In genomic region chr2:230137902-230138539, GRCh38 we compare ENCODE assay signal across 14 cellular contexts.
DNase-seq lines count a peak whose midpoint lies in the region; ATAC-seq and TF ChIP-seq lines count a peak whose summit lies in the region.
"Had no signal": no experiment of that assay in that cellular context is flagged by ENCODE, and none has a peak within 500 bp of the region (broad histone marks: within the 10 kb centered on the region; RNA-seq: fewer than 3 reads in every experiment).

No MANE protein-coding gene starts in this region.

- POLR2A ChIA-PET in MCF 10A (lab: Yijun Ruan, JAX) = no interaction called here

- H3K9me3 Mint-ChIP-seq in MCF 10A (ENCODE audit: unreplicated experiment) = peaks cover 9% of the 10 kb centered on the region
- peaks cover 15 to 25% of the 10 kb centered on the region in 2 donors for H3K9me3 Mint-ChIP-seq in stimulated activated naive B cell treated with anti-CD40 and anti-IgM and Interleukin-4, amounts not matched to agents 10 μg/mL and 1 μg/mL and 100 μg/mL, for 72 hours

- WGBS in adrenal gland, 4 donors = 81 to 87% (median 82%) methylated on average over 1 of the region's 1 CpG

- BruUV-seq in MCF 10A (replicated peaks; lab: Mats Ljungman, UMichigan) = no TSS peak

- TF ChIP-seq CTCF in MCF 10A (IDR thresholded peaks at IDR 0.05; ENCODE audit: unreplicated experiment) (no peak), breast epithelium (IDR thresholded peaks at IDR 0.05) (no peak), OCI-LY1 (IDR thresholded peaks at IDR 0.05; ENCODE audit: low read length) (peak; percentile 15; the same call in 1 of the 2 replicates), omental fat pad (IDR thresholded peaks at IDR 0.05) (no peak), adrenal gland (IDR thresholded peaks at IDR 0.05) (no peak)

- H3K4me1 ChIP-seq in breast epithelium (no peaks in the 10 kb centered on the region), OCI-LY1 (ENCODE audit: insufficient read depth, low read length, severe bottlenecking) (no peaks in the 10 kb centered on the region), adrenal gland (replicated peaks in 1 of 2) (peaks cover 0 to 3% of the 10 kb centered on the region in 2 donors)

- no peaks in the 10 kb centered on the region for H3F3A ChIP-seq in OCI-LY1 (ENCODE audit: insufficient read depth, low read length)

- no peaks in the 10 kb centered on the region for H3K36me3 Mint-ChIP-seq in MCF 10A (ENCODE audit: insufficient read depth, unreplicated experiment)
- peaks cover 6 to 10% of the 10 kb centered on the region in 2 donors for H3K36me3 Mint-ChIP-seq in stimulated activated naive B cell treated with anti-CD40 and anti-IgM and Interleukin-4, amounts not matched to agents 10 μg/mL and 1 μg/mL and 100 μg/mL, for 72 hours

- H3K27ac Mint-ChIP-seq in MCF 10A (ENCODE audit: low read depth, unreplicated experiment) = no peak overlapping the region
- H3K27ac Mint-ChIP-seq in stimulated activated naive B cell treated with anti-CD40 and anti-IgM and Interleukin-4, amounts not matched to agents 10 μg/mL and 1 μg/mL and 100 μg/mL, for 72 hours = no peak overlapping the region
- H3K27ac Mint-ChIP-seq: CD8-positive, alpha-beta memory T cell had no signal

- no peak for TF ChIP-seq POLR2A in breast epithelium (IDR thresholded peaks at IDR 0.05)
- no peak for TF ChIP-seq POLR2A in adrenal gland (IDR thresholded peaks at IDR 0.05)

- H3K9me3 ChIP-seq in breast epithelium (peaks cover 0 to 9% of the 10 kb centered on the region in 2 donors), OCI-LY1 (ENCODE audit: low read length) (peaks cover 3% of the 10 kb centered on the region; the same call in 1 of the 2 replicates), adrenal gland (replicated peaks in 1 of 3) (no peaks in the 10 kb centered on the region)

- H3K27me3 Mint-ChIP-seq in MCF 10A (ENCODE audit: insufficient read depth, unreplicated experiment) = no peaks in the 10 kb centered on the region
- no peaks in the 10 kb centered on the region for H3K27me3 Mint-ChIP-seq in stimulated activated naive B cell treated with anti-CD40 and anti-IgM and Interleukin-4, amounts not matched to agents 10 μg/mL and 1 μg/mL and 100 μg/mL, for 72 hours

- no peaks in the 10 kb centered on the region for H3K9me2 ChIP-seq in OCI-LY1 (ENCODE audit: low read depth, low read length)

- H2AFZ ChIP-seq in OCI-LY1 (ENCODE audit: low read length) = no peak overlapping the region

- DNase-seq in MCF 10A (ENCODE audit: unreplicated experiment) (peak; percentile 40), breast epithelium (ENCODE audit: low spot score in 2 of 2) (no peak), epithelial cell of prostate (ENCODE audit: low read depth, low spot score) (peak; percentile 48), omental fat pad (ENCODE audit: low spot score) (no peak), AG08395 (ENCODE audit: low spot score) (no peak), adrenal gland (no peak)
- DNase-seq in stimulated activated naive B cell treated with anti-CD40 and anti-IgM and Interleukin-4, amounts not matched to agents 10 μg/mL and 1 μg/mL and 100 μg/mL, for 72 hours = no peak
- DNase-seq: anterior cingulate cortex; CD8-positive, alpha-beta memory T cell; left ventricle myocardium inferior; NCI-H774; stimulated activated CD4-positive, alpha-beta T cell treated with anti-CD3 and anti-CD28 coated beads, Interleukin-2, amount 100 ng/mL, for 24 hours; substantia nigra had no signal

- H3K27ac ChIP-seq in breast epithelium = no peak overlapping the region
- H3K27ac ChIP-seq in OCI-LY1 (ENCODE audit: low read depth, low read length, poor library complexity, severe bottlenecking) = no peak overlapping the region
- no peak overlapping the region for H3K27ac ChIP-seq in epithelial cell of prostate
- no peak overlapping the region for H3K27ac ChIP-seq in adrenal gland
- H3K27ac ChIP-seq: left ventricle myocardium inferior had no signal

- no peak overlapping the region for H3K4me3 Mint-ChIP-seq in MCF 10A (ENCODE audit: unreplicated experiment)
- no peak overlapping the region for H3K4me3 Mint-ChIP-seq in stimulated activated naive B cell treated with anti-CD40 and anti-IgM and Interleukin-4, amounts not matched to agents 10 μg/mL and 1 μg/mL and 100 μg/mL, for 72 hours
- H3K4me3 Mint-ChIP-seq: CD8-positive, alpha-beta memory T cell had no signal

- no peak overlapping the region for H3K4me2 ChIP-seq in OCI-LY1 (ENCODE audit: low read length)

- H3K4me1 Mint-ChIP-seq in MCF 10A (ENCODE audit: insufficient read depth, unreplicated experiment) = no peaks in the 10 kb centered on the region
- H3K4me1 Mint-ChIP-seq in stimulated activated naive B cell treated with anti-CD40 and anti-IgM and Interleukin-4, amounts not matched to agents 10 μg/mL and 1 μg/mL and 100 μg/mL, for 72 hours = peaks cover 2 to 4% of the 10 kb centered on the region in 2 donors
- H3K4me1 Mint-ChIP-seq: CD8-positive, alpha-beta memory T cell had no signal

- no peak overlapping the region for H3K9ac ChIP-seq in OCI-LY1 (ENCODE audit: low read length)

- peak; percentile 43 to 45 for ATAC-seq in stimulated activated naive B cell treated with anti-CD40 and anti-IgM and Interleukin-4, amounts not matched to agents 10 μg/mL and 1 μg/mL and 100 μg/mL, for 72 hours (replicated peaks)
- ATAC-seq in omental fat pad (ENCODE audit: low FRiP score) = no peak

- no peak overlapping the region for H3K4me3 ChIP-seq in breast epithelium
- no peak overlapping the region for H3K4me3 ChIP-seq in OCI-LY1 (ENCODE audit: low read depth, low read length, poor library complexity, severe bottlenecking)
- no peak overlapping the region for H3K4me3 ChIP-seq in adrenal gland
- H3K4me3 ChIP-seq: left ventricle myocardium inferior had no signal

- intact Hi-C loops in MCF 10A (cut with micrococcal nuclease) = no loop called here
- intact Hi-C loops in breast epithelium (cut with DNase I; ENCODE audit: low total_unique reads) = no loop called here
- intact Hi-C loops in adrenal gland (cut with DNase I) = no loop called here

- H3K79me2 ChIP-seq in OCI-LY1 (ENCODE audit: insufficient read depth, low read length) = no peaks in the 10 kb centered on the region

- CTCF ChIA-PET in MCF 10A (lab: Yijun Ruan, JAX) = no interaction called here

- no peaks in the 10 kb centered on the region for H4K20me1 ChIP-seq in OCI-LY1 (ENCODE audit: insufficient read depth, low read length)

- H3K27me3 ChIP-seq in breast epithelium (no peaks in the 10 kb centered on the region), OCI-LY1 (ENCODE audit: insufficient read depth, low read length) (peaks cover 5% of the 10 kb centered on the region; the same call in 1 of the 2 replicates), adrenal gland (no peaks in the 10 kb centered on the region)

- no peaks in the 10 kb centered on the region for H3K36me3 ChIP-seq in breast epithelium
- H3K36me3 ChIP-seq in OCI-LY1 (ENCODE audit: insufficient read depth, low read length) = no peaks in the 10 kb centered on the region; the same call in 1 of the 2 replicates
- H3K36me3 ChIP-seq in adrenal gland (replicated peaks in 1 of 2) = no peaks in the 10 kb centered on the region
- H3K36me3 ChIP-seq: left ventricle myocardium inferior had no signal

Comparison
In these comparisons a context has a peak if more than half of its experiments do, and no peak if none do; other contexts are left out.
1. DNase-seq: peak in MCF 10A (single experiment) and epithelial cell of prostate (single experiment); none in breast epithelium (0 of 2), stimulated activated naive B cell treated with anti-CD40 and anti-IgM and Interleukin-4, amounts not matched to agents 10 μg/mL and 1 μg/mL and 100 μg/mL, for 72 hours (single experiment), omental fat pad (single experiment), AG08395 (single experiment) and adrenal gland (0 of 7).